In the genomic region with DNA sequence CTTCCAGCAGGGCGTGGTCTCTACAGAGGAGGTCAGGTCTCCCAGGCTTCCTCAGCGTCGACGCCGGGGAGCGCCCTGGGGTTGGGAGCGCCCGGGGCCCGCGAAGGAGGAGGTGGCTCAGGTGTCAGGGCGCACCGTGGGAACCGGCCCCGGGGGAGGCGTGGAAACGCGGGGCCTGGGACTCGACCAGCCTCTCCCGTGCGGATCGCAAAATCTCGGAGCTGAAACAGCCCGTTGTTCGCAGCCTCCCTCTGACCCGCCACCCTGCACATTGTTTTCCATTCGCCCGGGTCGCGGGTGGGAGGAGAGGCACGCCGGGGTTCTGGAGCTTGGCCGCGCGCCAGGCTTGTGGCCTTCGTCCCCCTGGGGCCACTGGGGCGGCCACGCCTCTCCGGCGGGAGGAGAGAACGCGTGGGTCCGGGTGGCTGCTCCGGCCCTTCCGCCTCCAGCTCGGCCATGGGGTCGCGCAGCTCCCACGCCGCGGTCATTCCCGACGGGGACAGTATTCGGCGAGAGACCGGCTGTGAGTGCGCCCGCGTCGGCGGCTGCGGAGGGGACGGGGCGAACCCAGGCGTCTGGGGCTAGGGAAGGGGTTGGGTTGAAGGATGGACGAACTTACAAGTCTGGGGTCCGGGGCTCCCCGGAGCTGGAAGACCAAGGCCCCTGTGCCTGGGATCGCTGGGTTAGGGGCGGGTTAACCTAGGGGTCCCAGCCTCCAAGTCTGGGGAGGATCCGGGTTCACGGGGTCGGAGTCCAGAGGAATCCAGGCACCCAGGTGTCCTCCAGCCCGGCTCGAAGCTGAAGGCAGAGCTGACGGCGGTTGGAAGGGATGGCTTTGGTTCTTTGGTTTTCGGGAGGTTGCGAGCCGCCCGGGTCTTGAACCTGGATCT, we compare ENCODE assay signal across 1 cellular context.
TF ChIP-seq lines count a peak whose summit lies in the region.

A gene (plus strand): TSS at position 433 of the 890 bp plus-strand sequence. CDS start 24 bp downstream, at position 457.

TF ChIP-seq in HepG2, 621 proteins besides CTCF, POLR2A, EP300 and RAD21 (continued from another document and continues in another):
- TF ChIP-seq SOX6 (IDR thresholded peaks at IDR 0.05) (no peak), SOX6 (CRISPR knock-in tag; IDR thresholded peaks at IDR 0.05) (peak; percentile 35; the same call in 1 of the 2 replicates), ZNF160 (CRISPR knock-in tag; IDR thresholded peaks at IDR 0.05) (0 out of 2 replicates have a peak, but pooled peaks have one; percentile 17), MBD4 (IDR thresholded peaks at IDR 0.05; ENCODE audit: borderline replicate concordance, low read length) (no peak), ARNTL (CRISPR knock-in tag; IDR thresholded peaks at IDR 0.05) (no peak), NR2C2 (CRISPR knock-in tag; IDR thresholded peaks at IDR 0.05; ENCODE audit: borderline replicate concordance) (no peak), DR1 (CRISPR knock-in tag; IDR thresholded peaks at IDR 0.05) (0 out of 2 replicates have a peak, but pooled peaks have one; percentile 26), IRX3 (CRISPR knock-in tag; IDR thresholded peaks at IDR 0.05; ENCODE audit: borderline replicate concordance, low read depth) (no peak), ZNF225 (CRISPR knock-in tag; IDR thresholded peaks at IDR 0.05) (no peak; the same call in 1 of the 2 replicates), ZBTB38 (CRISPR knock-in tag; IDR thresholded peaks at IDR 0.05) (no peak), ZNF883 (CRISPR knock-in tag; IDR thresholded peaks at IDR 0.05; ENCODE audit: not compliant biosample characterization) (no peak), ZNF557 (CRISPR knock-in tag; IDR thresholded peaks at IDR 0.05) (no peak), ZNF709 (CRISPR knock-in tag; IDR thresholded peaks at IDR 0.05) (peak; percentile 45; the same call in 1 of the 2 replicates), KLF12 (CRISPR knock-in tag; IDR thresholded peaks at IDR 0.05; ENCODE audit: borderline replicate concordance) (0 out of 2 replicates have a peak, but pooled peaks have one; percentile 30), ZNF383 (CRISPR knock-in tag; IDR thresholded peaks at IDR 0.05; ENCODE audit: borderline replicate concordance) (no peak), TMF1 (CRISPR knock-in tag; IDR thresholded peaks at IDR 0.05; ENCODE audit: low read depth) (no peak), ZNF550 (CRISPR knock-in tag; IDR thresholded peaks at IDR 0.05; ENCODE audit: borderline replicate concordance) (peak; percentile 90), ZFYVE20 (CRISPR knock-in tag; IDR thresholded peaks at IDR 0.05; ENCODE audit: borderline replicate concordance, low read depth) (peak; percentile 70; the same call in 1 of the 2 replicates), KLF16 (CRISPR knock-in tag; IDR thresholded peaks at IDR 0.05) (no peak), TBL1XR1 (IDR thresholded peaks at IDR 0.05; ENCODE audit: borderline replicate concordance, low read length, partially characterized antibody) (no peak), GABPB1 (CRISPR knock-in tag; IDR thresholded peaks at IDR 0.05) (peak; percentile 49; the same call in 1 of the 2 replicates), JDP2 (CRISPR knock-in tag; IDR thresholded peaks at IDR 0.05; ENCODE audit: borderline replicate concordance) (no peak), HOXA7 (CRISPR knock-in tag; IDR thresholded peaks at IDR 0.05) (no peak), NFKBIZ (CRISPR knock-in tag; IDR thresholded peaks at IDR 0.05) (no peak), SP2 (CRISPR knock-in tag; IDR thresholded peaks at IDR 0.05) (0 out of 2 replicates have a peak, but pooled peaks have one; percentile 26), ETV6 (CRISPR knock-in tag; conservative IDR thresholded peaks at IDR 0.05) (no peak), ZNF354B (CRISPR knock-in tag; IDR thresholded peaks at IDR 0.05) (no peak), ZSCAN25 (CRISPR knock-in tag; IDR thresholded peaks at IDR 0.05) (0 out of 2 replicates have a peak, but pooled peaks have one; percentile 9), ZNF274 (CRISPR knock-in tag; IDR thresholded peaks at IDR 0.05) (0 out of 2 replicates have a peak, but pooled peaks have one; percentile 47), MAZ (IDR thresholded peaks at IDR 0.05; ENCODE audit: borderline replicate concordance, low read depth, low read length) (no peak), MAZ (CRISPR knock-in tag; IDR thresholded peaks at IDR 0.05; ENCODE audit: low read depth) (no peak), ZNF564 (CRISPR knock-in tag; IDR thresholded peaks at IDR 0.05) (no peak), ZSCAN20 (CRISPR knock-in tag; IDR thresholded peaks at IDR 0.05; ENCODE audit: borderline replicate concordance) (peak; percentile 2; the same call in 1 of the 2 replicates), ZNF317 (CRISPR knock-in tag; IDR thresholded peaks at IDR 0.05) (no peak), ZNF678 (CRISPR knock-in tag; IDR thresholded peaks at IDR 0.05) (no peak), FOXK2 (IDR thresholded peaks at IDR 0.05) (no peak), NPAS2 (CRISPR knock-in tag; IDR thresholded peaks at IDR 0.05; ENCODE audit: borderline replicate concordance) (no peak)
- TF ChIP-seq, protein P1, sequence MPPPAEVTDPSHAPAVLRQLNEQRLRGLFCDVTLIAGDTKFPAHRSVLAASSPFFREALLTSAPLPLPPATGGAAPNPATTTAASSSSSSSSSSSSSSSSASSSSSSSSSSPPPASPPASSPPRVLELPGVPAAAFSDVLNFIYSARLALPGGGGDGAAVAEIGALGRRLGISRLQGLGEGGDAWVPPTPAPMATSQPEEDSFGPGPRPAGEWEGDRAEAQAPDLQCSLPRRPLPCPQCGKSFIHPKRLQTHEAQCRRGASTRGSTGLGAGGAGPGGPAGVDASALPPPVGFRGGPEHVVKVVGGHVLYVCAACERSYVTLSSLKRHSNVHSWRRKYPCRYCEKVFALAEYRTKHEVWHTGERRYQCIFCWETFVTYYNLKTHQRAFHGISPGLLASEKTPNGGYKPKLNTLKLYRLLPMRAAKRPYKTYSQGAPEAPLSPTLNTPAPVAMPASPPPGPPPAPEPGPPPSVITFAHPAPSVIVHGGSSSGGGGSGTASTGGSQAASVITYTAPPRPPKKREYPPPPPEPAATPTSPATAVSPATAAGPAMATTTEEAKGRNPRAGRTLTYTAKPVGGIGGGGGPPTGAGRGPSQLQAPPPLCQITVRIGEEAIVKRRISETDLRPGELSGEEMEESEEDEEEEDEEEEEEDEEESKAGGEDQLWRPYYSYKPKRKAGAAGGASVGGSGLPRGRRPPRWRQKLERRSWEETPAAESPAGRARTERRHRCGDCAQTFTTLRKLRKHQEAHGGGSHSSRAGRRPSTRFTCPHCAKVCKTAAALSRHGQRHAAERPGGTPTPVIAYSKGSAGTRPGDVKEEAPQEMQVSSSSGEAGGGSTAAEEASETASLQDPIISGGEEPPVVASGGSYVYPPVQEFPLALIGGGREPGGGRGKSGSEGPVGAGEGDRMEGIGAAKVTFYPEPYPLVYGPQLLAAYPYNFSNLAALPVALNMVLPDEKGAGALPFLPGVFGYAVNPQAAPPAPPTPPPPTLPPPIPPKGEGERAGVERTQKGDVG (CRISPR knock-in tag; IDR thresholded peaks at IDR 0.05; ENCODE audit: borderline replicate concordance) = 0 out of 2 replicates have a peak, but pooled peaks have one; percentile 24
- TF ChIP-seq, protein P2, sequence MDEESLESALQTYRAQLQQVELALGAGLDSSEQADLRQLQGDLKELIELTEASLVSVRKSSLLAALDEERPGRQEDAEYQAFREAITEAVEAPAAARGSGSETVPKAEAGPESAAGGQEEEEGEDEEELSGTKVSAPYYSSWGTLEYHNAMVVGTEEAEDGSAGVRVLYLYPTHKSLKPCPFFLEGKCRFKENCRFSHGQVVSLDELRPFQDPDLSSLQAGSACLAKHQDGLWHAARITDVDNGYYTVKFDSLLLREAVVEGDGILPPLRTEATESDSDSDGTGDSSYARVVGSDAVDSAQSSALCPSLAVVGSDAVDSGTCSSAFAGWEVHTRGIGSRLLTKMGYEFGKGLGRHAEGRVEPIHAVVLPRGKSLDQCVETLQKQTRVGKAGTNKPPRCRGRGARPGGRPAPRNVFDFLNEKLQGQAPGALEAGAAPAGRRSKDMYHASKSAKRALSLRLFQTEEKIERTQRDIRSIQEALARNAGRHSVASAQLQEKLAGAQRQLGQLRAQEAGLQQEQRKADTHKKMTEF (CRISPR knock-in tag; IDR thresholded peaks at IDR 0.05) = peak; percentile 39; the same call in 1 of the 2 replicates
- TF ChIP-seq, protein P3, sequence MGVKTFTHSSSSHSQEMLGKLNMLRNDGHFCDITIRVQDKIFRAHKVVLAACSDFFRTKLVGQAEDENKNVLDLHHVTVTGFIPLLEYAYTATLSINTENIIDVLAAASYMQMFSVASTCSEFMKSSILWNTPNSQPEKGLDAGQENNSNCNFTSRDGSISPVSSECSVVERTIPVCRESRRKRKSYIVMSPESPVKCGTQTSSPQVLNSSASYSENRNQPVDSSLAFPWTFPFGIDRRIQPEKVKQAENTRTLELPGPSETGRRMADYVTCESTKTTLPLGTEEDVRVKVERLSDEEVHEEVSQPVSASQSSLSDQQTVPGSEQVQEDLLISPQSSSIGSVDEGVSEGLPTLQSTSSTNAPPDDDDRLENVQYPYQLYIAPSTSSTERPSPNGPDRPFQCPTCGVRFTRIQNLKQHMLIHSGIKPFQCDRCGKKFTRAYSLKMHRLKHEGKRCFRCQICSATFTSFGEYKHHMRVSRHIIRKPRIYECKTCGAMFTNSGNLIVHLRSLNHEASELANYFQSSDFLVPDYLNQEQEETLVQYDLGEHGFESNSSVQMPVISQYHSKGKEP (CRISPR knock-in tag; IDR thresholded peaks at IDR 0.05) = no peak
- TF ChIP-seq, protein P4, sequence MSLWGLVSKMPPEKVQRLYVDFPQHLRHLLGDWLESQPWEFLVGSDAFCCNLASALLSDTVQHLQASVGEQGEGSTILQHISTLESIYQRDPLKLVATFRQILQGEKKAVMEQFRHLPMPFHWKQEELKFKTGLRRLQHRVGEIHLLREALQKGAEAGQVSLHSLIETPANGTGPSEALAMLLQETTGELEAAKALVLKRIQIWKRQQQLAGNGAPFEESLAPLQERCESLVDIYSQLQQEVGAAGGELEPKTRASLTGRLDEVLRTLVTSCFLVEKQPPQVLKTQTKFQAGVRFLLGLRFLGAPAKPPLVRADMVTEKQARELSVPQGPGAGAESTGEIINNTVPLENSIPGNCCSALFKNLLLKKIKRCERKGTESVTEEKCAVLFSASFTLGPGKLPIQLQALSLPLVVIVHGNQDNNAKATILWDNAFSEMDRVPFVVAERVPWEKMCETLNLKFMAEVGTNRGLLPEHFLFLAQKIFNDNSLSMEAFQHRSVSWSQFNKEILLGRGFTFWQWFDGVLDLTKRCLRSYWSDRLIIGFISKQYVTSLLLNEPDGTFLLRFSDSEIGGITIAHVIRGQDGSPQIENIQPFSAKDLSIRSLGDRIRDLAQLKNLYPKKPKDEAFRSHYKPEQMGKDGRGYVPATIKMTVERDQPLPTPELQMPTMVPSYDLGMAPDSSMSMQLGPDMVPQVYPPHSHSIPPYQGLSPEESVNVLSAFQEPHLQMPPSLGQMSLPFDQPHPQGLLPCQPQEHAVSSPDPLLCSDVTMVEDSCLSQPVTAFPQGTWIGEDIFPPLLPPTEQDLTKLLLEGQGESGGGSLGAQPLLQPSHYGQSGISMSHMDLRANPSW (CRISPR knock-in tag; IDR thresholded peaks at IDR 0.05; ENCODE audit: borderline replicate concordance) = no peak
- TF ChIP-seq, protein P5, sequence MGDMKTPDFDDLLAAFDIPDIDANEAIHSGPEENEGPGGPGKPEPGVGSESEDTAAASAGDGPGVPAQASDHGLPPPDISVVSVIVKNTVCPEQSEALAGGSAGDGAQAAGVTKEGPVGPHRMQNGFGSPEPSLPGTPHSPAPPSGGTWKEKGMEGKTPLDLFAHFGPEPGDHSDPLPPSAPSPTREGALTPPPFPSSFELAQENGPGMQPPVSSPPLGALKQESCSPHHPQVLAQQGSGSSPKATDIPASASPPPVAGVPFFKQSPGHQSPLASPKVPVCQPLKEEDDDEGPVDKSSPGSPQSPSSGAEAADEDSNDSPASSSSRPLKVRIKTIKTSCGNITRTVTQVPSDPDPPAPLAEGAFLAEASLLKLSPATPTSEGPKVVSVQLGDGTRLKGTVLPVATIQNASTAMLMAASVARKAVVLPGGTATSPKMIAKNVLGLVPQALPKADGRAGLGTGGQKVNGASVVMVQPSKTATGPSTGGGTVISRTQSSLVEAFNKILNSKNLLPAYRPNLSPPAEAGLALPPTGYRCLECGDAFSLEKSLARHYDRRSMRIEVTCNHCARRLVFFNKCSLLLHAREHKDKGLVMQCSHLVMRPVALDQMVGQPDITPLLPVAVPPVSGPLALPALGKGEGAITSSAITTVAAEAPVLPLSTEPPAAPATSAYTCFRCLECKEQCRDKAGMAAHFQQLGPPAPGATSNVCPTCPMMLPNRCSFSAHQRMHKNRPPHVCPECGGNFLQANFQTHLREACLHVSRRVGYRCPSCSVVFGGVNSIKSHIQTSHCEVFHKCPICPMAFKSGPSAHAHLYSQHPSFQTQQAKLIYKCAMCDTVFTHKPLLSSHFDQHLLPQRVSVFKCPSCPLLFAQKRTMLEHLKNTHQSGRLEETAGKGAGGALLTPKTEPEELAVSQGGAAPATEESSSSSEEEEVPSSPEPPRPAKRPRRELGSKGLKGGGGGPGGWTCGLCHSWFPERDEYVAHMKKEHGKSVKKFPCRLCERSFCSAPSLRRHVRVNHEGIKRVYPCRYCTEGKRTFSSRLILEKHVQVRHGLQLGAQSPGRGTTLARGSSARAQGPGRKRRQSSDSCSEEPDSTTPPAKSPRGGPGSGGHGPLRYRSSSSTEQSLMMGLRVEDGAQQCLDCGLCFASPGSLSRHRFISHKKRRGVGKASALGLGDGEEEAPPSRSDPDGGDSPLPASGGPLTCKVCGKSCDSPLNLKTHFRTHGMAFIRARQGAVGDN (CRISPR knock-in tag; IDR thresholded peaks at IDR 0.05) = peak; percentile 69
- TF ChIP-seq, protein P6, sequence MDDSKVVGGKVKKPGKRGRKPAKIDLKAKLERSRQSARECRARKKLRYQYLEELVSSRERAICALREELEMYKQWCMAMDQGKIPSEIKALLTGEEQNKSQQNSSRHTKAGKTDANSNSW (CRISPR knock-in tag; IDR thresholded peaks at IDR 0.05; ENCODE audit: borderline replicate concordance) = no peak
- TF ChIP-seq, protein P7, sequence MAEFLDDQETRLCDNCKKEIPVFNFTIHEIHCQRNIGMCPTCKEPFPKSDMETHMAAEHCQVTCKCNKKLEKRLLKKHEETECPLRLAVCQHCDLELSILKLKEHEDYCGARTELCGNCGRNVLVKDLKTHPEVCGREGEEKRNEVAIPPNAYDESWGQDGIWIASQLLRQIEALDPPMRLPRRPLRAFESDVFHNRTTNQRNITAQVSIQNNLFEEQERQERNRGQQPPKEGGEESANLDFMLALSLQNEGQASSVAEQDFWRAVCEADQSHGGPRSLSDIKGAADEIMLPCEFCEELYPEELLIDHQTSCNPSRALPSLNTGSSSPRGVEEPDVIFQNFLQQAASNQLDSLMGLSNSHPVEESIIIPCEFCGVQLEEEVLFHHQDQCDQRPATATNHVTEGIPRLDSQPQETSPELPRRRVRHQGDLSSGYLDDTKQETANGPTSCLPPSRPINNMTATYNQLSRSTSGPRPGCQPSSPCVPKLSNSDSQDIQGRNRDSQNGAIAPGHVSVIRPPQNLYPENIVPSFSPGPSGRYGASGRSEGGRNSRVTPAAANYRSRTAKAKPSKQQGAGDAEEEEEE (CRISPR knock-in tag; IDR thresholded peaks at IDR 0.05; ENCODE audit: borderline replicate concordance) = no peak
- TF ChIP-seq, protein P8, sequence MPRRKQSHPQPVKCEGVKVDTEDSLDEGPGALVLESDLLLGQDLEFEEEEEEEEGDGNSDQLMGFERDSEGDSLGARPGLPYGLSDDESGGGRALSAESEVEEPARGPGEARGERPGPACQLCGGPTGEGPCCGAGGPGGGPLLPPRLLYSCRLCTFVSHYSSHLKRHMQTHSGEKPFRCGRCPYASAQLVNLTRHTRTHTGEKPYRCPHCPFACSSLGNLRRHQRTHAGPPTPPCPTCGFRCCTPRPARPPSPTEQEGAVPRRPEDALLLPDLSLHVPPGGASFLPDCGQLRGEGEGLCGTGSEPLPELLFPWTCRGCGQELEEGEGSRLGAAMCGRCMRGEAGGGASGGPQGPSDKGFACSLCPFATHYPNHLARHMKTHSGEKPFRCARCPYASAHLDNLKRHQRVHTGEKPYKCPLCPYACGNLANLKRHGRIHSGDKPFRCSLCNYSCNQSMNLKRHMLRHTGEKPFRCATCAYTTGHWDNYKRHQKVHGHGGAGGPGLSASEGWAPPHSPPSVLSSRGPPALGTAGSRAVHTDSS (CRISPR knock-in tag; conservative IDR thresholded peaks at IDR 0.05) = no peak
